Comparison of ENCODE assay signal across 10 cellular contexts in the genomic region with DNA sequence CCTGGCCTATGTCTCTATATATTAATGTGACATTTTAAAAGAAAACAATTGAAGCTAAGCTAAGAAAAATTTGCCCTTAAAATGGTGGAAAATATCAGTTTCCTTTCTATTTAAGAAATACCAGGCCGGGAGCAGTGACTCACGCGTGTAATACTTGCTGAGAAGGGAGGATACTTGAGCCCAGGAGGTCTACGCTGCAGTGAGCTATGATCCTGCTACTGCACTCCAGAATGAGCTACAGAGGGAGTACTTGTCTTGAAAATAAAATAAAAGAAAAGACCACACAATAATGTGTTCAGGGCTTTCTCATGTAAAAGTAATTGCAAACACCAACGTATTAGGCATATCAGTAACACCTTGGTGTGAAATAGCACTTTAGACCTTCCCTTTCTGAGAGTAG. TPM values are rescaled to one million over a fixed set of nuclear protein-coding genes. Genes with fewer than 3 reads are reported as not detected.
DNase-seq lines count a peak whose midpoint lies in the region; ATAC-seq, FAIRE-seq and TF ChIP-seq lines count a peak whose summit lies in the region.
"Had no signal": no experiment of that assay in that cellular context is flagged by ENCODE, and none has a peak within 500 bp of the region (broad histone marks: within the 10 kb centered on the region; RNA-seq: fewer than 3 reads in every experiment).

No MANE protein-coding gene starts in this region.

- in situ Hi-C loops in HepG2 (cut with HindIII; ENCODE audit: extremely low pct_ligation_motif_present, low pct_unique_long_range_greater_than_20kb): no loop called here

- no peak overlapping the region for H3K9ac ChIP-seq in HepG2 (ENCODE audit: insufficient read depth, low read depth, low read length)

- peaks cover 17% of the 10 kb centered on the region for H3K4me1 Mint-ChIP-seq in GM23338
- H3K4me1 Mint-ChIP-seq in activated T-helper 2 cell treated with anti-CD3 and anti-CD28 coated beads, Interferon-gamma antibody, Interleukin-2, Interleukin-4, amounts not matched to agents 10 μg/mL and 5 μg/mL and 100 μg/mL, durations not matched to agents 14 hours and 24 hours and 36 hours (ENCODE audit: low read depth): peaks cover 32% of the 10 kb centered on the region

- H3K9me3 ChIP-seq in gastroesophageal sphincter: no peaks in the 10 kb centered on the region
- no peaks in the 10 kb centered on the region for H3K9me3 ChIP-seq in HepG2 (ENCODE audit: low read length)
- H3K9me3 ChIP-seq: spleen had no signal

- H3K27me3 ChIP-seq in GM23338 (ENCODE audit: insufficient read depth) (peaks cover 47% of the 10 kb centered on the region), gastroesophageal sphincter (no peaks in the 10 kb centered on the region), HepG2 (ENCODE audit: control insufficient read depth in 1 of 2, insufficient read depth in 2 of 2, low read length in 2 of 2) (peaks cover 8 to 31% of the 10 kb centered on the region in 2 experiments; a peak in 4 of 5 replicates)

- TF ChIP-seq POLR2A in gastroesophageal sphincter (IDR thresholded peaks at IDR 0.05) (no peak), HepG2 (IDR thresholded peaks at IDR 0.05; ENCODE audit: insufficient read depth in 1 of 2, low read depth in 2 of 2, low read length in 2 of 2) (no peak)

- no peaks in the 10 kb centered on the region for H3K9me3 Mint-ChIP-seq in GM23338
- no peaks in the 10 kb centered on the region for H3K9me3 Mint-ChIP-seq in activated T-helper 2 cell treated with anti-CD3 and anti-CD28 coated beads, Interferon-gamma antibody, Interleukin-2, Interleukin-4, amounts not matched to agents 10 μg/mL and 5 μg/mL and 100 μg/mL, durations not matched to agents 14 hours and 24 hours and 36 hours
- H3K9me3 Mint-ChIP-seq: activated T-cell treated with anti-CD3 and anti-CD28 coated beads, Interleukin-2, amount 50 U/mL, for 4 hours had no signal

- no peak for FAIRE-seq in HepG2 (lab: Jason Lieb, UNC)

- no peak for DNase-seq in GM23338 (ENCODE audit: low spot score)
- DNase-seq in activated T-helper 2 cell treated with anti-CD3 and anti-CD28 coated beads, Interferon-gamma antibody, Interleukin-2, Interleukin-4, amounts not matched to agents 10 μg/mL and 5 μg/mL and 100 μg/mL, durations not matched to agents 14 hours and 24 hours and 36 hours (ENCODE audit: low spot score): no peak
- DNase-seq in skeletal muscle cell (ENCODE audit: low read depth): peak; percentile 78
- no peak for DNase-seq in NCI-H446 (lab: John Stamatoyannopoulos, UW)
- DNase-seq in HepG2 (ENCODE audit: low spot score): no peak
- DNase-seq: activated T-cell treated with anti-CD3 and anti-CD28 coated beads, Interleukin-2, amount 50 U/mL, for 4 hours; spleen had no signal

- BruUV-seq in HepG2 (replicated peaks; lab: Mats Ljungman, UMichigan): no TSS peak

- no peaks in the 10 kb centered on the region for H3K36me3 Mint-ChIP-seq in GM23338 (ENCODE audit: low read depth)
- H3K36me3 Mint-ChIP-seq in activated T-helper 2 cell treated with anti-CD3 and anti-CD28 coated beads, Interferon-gamma antibody, Interleukin-2, Interleukin-4, amounts not matched to agents 10 μg/mL and 5 μg/mL and 100 μg/mL, durations not matched to agents 14 hours and 24 hours and 36 hours (ENCODE audit: low read depth): no peaks in the 10 kb centered on the region

- TF ChIP-seq EP300 in gastroesophageal sphincter (IDR thresholded peaks at IDR 0.05) (no peak), HepG2 (IDR thresholded peaks at IDR 0.05; ENCODE audit: low read depth in 2 of 2, low read length in 2 of 2) (no peak), HepG2 (CRISPR knock-in tag; IDR thresholded peaks at IDR 0.05; ENCODE audit: borderline replicate concordance) (no peak)

- H2AFZ ChIP-seq in GM23338: no peak overlapping the region
- H2AFZ ChIP-seq in HepG2 (ENCODE audit: low read length): no peak overlapping the region

- CTCF ChIA-PET in HepG2 (lab: Yijun Ruan, JAX; ENCODE audit: low intra/inter-chr PET ratio, low total read pairs): no interaction called here

- H3K4me3 ChIP-seq in GM23338 (no peak overlapping the region), gastroesophageal sphincter (no peak overlapping the region), skeletal muscle cell (ENCODE audit: low read depth, low read length) (no peak overlapping the region), HepG2 (replicated peaks in 1 of 3; ENCODE audit: insufficient read depth in 1 of 3, low read depth in 2 of 3, low read length in 3 of 3) (no peak overlapping the region)

- peaks cover 27% of the 10 kb centered on the region for H3K4me1 ChIP-seq in GM23338 (ENCODE audit: insufficient read depth)
- peaks cover 3 to 41% (median 24%) of the 10 kb centered on the region in 3 donors for H3K4me1 ChIP-seq in gastroesophageal sphincter
- peaks cover 6% of the 10 kb centered on the region; the same call in 1 of the 2 replicates for H3K4me1 ChIP-seq in HepG2 (ENCODE audit: insufficient read depth, low read length)

- H3K4me2 ChIP-seq in GM23338 (0 out of 2 replicates have a peak overlapping the region, but pooled peaks have one; percentile 28), HepG2 (ENCODE audit: low read depth, low read length) (no peak overlapping the region)

- H3K27ac ChIP-seq in GM23338 (ENCODE audit: low read depth) (no peak overlapping the region), gastroesophageal sphincter (peak overlapping the region in 3 of 4 donors; percentile 80 to 91 (median 82)), HepG2 (ENCODE audit: extremely low read length, insufficient read depth, low read length) (no peak overlapping the region)

- no peaks in the 10 kb centered on the region for H3K79me2 ChIP-seq in GM23338 (replicated peaks; ENCODE audit: insufficient read depth)
- no peaks in the 10 kb centered on the region for H3K79me2 ChIP-seq in HepG2 (ENCODE audit: insufficient read depth, low read length)

- H3K4me3 Mint-ChIP-seq in GM23338: no peak overlapping the region
- peak overlapping the region; percentile 8 for H3K4me3 Mint-ChIP-seq in activated T-helper 2 cell treated with anti-CD3 and anti-CD28 coated beads, Interferon-gamma antibody, Interleukin-2, Interleukin-4, amounts not matched to agents 10 μg/mL and 5 μg/mL and 100 μg/mL, durations not matched to agents 14 hours and 24 hours and 36 hours (ENCODE audit: low read depth)

- 54 to 71% methylated on average over 1 to 5 of the region's 5 CpGs for WGBS in gastroesophageal sphincter (ENCODE audit: low coverage in 1 of 2), 2 donors
- WGBS in HepG2 (ENCODE audit: low lambda C conversion rate): 30% methylated on average over 5 of the region's 5 CpGs

- H4K20me1 ChIP-seq in GM23338 (replicated peaks; ENCODE audit: insufficient read depth): no peaks in the 10 kb centered on the region
- no peaks in the 10 kb centered on the region for H4K20me1 ChIP-seq in HepG2 (ENCODE audit: insufficient read depth, low read length)

- intact Hi-C loops in activated T-helper 2 cell treated with anti-CD3 and anti-CD28 coated beads, Interferon-gamma antibody, Interleukin-2, Interleukin-4, amounts not matched to agents 10 μg/mL and 5 μg/mL and 100 μg/mL, durations not matched to agents 14 hours and 24 hours and 36 hours (cut with micrococcal nuclease): no loop called here
- intact Hi-C loops in HepG2 (cut with micrococcal nuclease; ENCODE audit: unreplicated experiment): no loop called here

- no peak for TF ChIP-seq RAD21 in HepG2 (CRISPR knock-in tag; IDR thresholded peaks at IDR 0.05)

- ATAC-seq in GM23338 (no peak), gastroesophageal sphincter (no peak), GM21423 (IDR thresholded peaks at IDR 0.05; ENCODE audit: unreplicated experiment) (no peak), HepG2 (no peak), GM21390 (IDR thresholded peaks at IDR 0.05; ENCODE audit: unreplicated experiment) (no peak)
- ATAC-seq: activated T-cell treated with anti-CD3 and anti-CD28 coated beads, Interleukin-2, amount 50 U/mL, for 4 hours had no signal

- no peaks in the 10 kb centered on the region for H3K9me2 ChIP-seq in GM23338 (ENCODE audit: insufficient read depth)

- TF ChIP-seq CTCF in GM23338 (conservative IDR thresholded peaks at IDR 0.05; ENCODE audit: low read depth in 2 of 2) (no peak), gastroesophageal sphincter (IDR thresholded peaks at IDR 0.05) (no peak), HepG2 (CRISPR knock-in tag; IDR thresholded peaks at IDR 0.05) (no peak)

- H3K36me3 ChIP-seq in GM23338 (ENCODE audit: insufficient read depth): no peaks in the 10 kb centered on the region
- H3K36me3 ChIP-seq in gastroesophageal sphincter: no peaks in the 10 kb centered on the region
- H3K36me3 ChIP-seq in HepG2 (replicated peaks in 1 of 2; ENCODE audit: control insufficient read depth in 1 of 2, insufficient read depth in 2 of 2, low read length in 2 of 2): no peaks in the 10 kb centered on the region
- H3K36me3 ChIP-seq: spleen had no signal

- H3F3A ChIP-seq in GM23338 (replicated peaks; ENCODE audit: low read depth): no peaks in the 10 kb centered on the region

- POLR2A ChIA-PET in HepG2 (lab: Yijun Ruan, JAX): no interaction called here

- H3K27ac Mint-ChIP-seq in GM23338: no peak overlapping the region
- no peak overlapping the region for H3K27ac Mint-ChIP-seq in activated T-helper 2 cell treated with anti-CD3 and anti-CD28 coated beads, Interferon-gamma antibody, Interleukin-2, Interleukin-4, amounts not matched to agents 10 μg/mL and 5 μg/mL and 100 μg/mL, durations not matched to agents 14 hours and 24 hours and 36 hours

- peaks cover 13% of the 10 kb centered on the region for H3K27me3 Mint-ChIP-seq in GM23338 (ENCODE audit: insufficient read depth, low read depth, poor library complexity)
- peaks cover 53% of the 10 kb centered on the region for H3K27me3 Mint-ChIP-seq in activated T-helper 2 cell treated with anti-CD3 and anti-CD28 coated beads, Interferon-gamma antibody, Interleukin-2, Interleukin-4, amounts not matched to agents 10 μg/mL and 5 μg/mL and 100 μg/mL, durations not matched to agents 14 hours and 24 hours and 36 hours (ENCODE audit: low read depth)

RNA-seq across cellular contexts. Expression of a gene that starts 1.4 kb away (rescaled TPM):
- total RNA-seq in GM23338 (2014; rRNA removed; shearing (Covaris generic)): 4.7 and 9.6 TPM in 2 replicates
- polyA plus RNA-seq in GM23338 (2016; fragmentation: Nextera tagmentation; extraction: Ambion mirVana) (2.1 and 3.9 TPM in 2 replicates), HepG2 (2011; rRNA removed) (0.21 and 0.30 TPM in 2 replicates)
- 4.5 and 5.4 TPM in 2 replicates for total RNA-seq in activated T-helper 2 cell treated with anti-CD3 and anti-CD28 coated beads, Interferon-gamma antibody, Interleukin-2, Interleukin-4, amounts not matched to agents 10 μg/mL and 5 μg/mL and 100 μg/mL, durations not matched to agents 14 hours and 24 hours and 36 hours
- total RNA-seq in gastroesophageal sphincter (10 to 100 TPM; 34.5 to 87.2 (median 68.8) TPM), HepG2 (2016; rRNA removed; fragmentation: Illumina TruSeq; extraction: Trizol) (0.20 and 0.28 TPM in 2 replicates)
- 0.51 TPM in 1 of 2 replicates, not detected in the other for total RNA-seq in HepG2 (2016; cell fraction: cytosol; rRNA removed; fragmentation: Illumina TruSeq; extraction: Trizol; ENCODE audit: low read depth)
- total RNA-seq in HepG2 (2016; cell fraction: insoluble cytoplasmic fraction; rRNA removed; fragmentation: Illumina TruSeq; extraction: Trizol): 0.17 and 0.18 TPM in 2 replicates
- total RNA-seq in HepG2 (2016; cell fraction: membrane; rRNA removed; fragmentation: Illumina TruSeq; extraction: Trizol): 0.06 and 0.10 TPM in 2 replicates
- 0.25 TPM in 1 of 2 replicates, not detected in the other for total RNA-seq in HepG2 (2016; cell fraction: nucleus; rRNA removed; fragmentation: Illumina TruSeq; extraction: Trizol)
- 0.13 and 0.24 TPM in 2 replicates for polyA plus RNA-seq in HepG2 (2011; cell fraction: cytosol; rRNA removed)
- polyA plus RNA-seq in HepG2 (2011; cell fraction: nucleus; rRNA removed): not detected in 2 replicates
- polyA plus RNA-seq in HepG2 (2012): 0.51 and 0.57 TPM in 2 replicates
- 0.05 TPM in 1 of 2 replicates, not detected in the other for polyA plus RNA-seq in HepG2 (2016; cell fraction: cytosol; fragmentation: Illumina TruSeq; extraction: Trizol; ENCODE audit: low read depth)
- 0.11 TPM in 1 of 2 replicates, not detected in the other for polyA plus RNA-seq in HepG2 (2016; cell fraction: insoluble cytoplasmic fraction; fragmentation: Illumina TruSeq; extraction: Trizol; ENCODE audit: low read depth)
- 0.19 and 0.20 TPM in 2 replicates for polyA plus RNA-seq in HepG2 (2016; cell fraction: membrane; fragmentation: Illumina TruSeq; extraction: Trizol; ENCODE audit: low read depth)
- polyA plus RNA-seq in HepG2 (2016; cell fraction: nucleus; fragmentation: Illumina TruSeq; extraction: Trizol; ENCODE audit: insufficient read depth, low read depth): 0.70 TPM in 1 of 2 replicates, not detected in the other
- 0.32 and 515 TPM in 2 replicates for polyA minus RNA-seq in HepG2 (2011; rRNA and poly(A)+ RNA removed; ENCODE audit: low replicate concordance)
- 0.89 and 0.97 TPM in 2 replicates for polyA minus RNA-seq in HepG2 (2011; cell fraction: cytosol; rRNA and poly(A)+ RNA removed)
- polyA minus RNA-seq in HepG2 (2011; cell fraction: nucleus; rRNA and poly(A)+ RNA removed): 0.37 and 1.2 TPM in 2 replicates

Comparison
In these comparisons a context has a peak if more than half of its experiments do, and no peak if none do; other contexts are left out.
1. H3K27ac ChIP-seq: peak in gastroesophageal sphincter (3 of 4); none in GM23338 (single experiment) and HepG2 (single experiment).